In genomic region chr7:151028948-151029501, GRCh38 we compare ENCODE assay signal across 8 cellular contexts. TPM values are rescaled to one million over a fixed set of nuclear protein-coding genes. Genes with fewer than 3 reads are reported as not detected.
A peak's percentile ranks its signal among the peaks of the same experiment; 100 is the strongest.
DNase-seq lines count a peak whose midpoint lies in the region; ATAC-seq, FAIRE-seq and TF ChIP-seq lines count a peak whose summit lies in the region.

No MANE protein-coding gene starts in this region.

- H3K27ac Mint-ChIP-seq in T-helper 1 cell treated with Interleukin-12 subunit alpha and Interleukin-12 subunit beta and Interleukin-4 antibody, amounts not matched to agents 30 μg/mL and 1 μg/mL, for 36 hours, result peak overlapping the region; percentile 94
- H3K27ac Mint-ChIP-seq in activated naive CD8-positive, alpha-beta T cell treated with anti-CD3 and anti-CD28 coated beads, Interleukin-2, amount 50 U/mL, for 24 hours, result peak overlapping the region; percentile 96

- H3K9me3 Mint-ChIP-seq in T-helper 1 cell treated with Interleukin-12 subunit alpha and Interleukin-12 subunit beta and Interleukin-4 antibody, amounts not matched to agents 30 μg/mL and 1 μg/mL, for 36 hours, result no peaks in the 10 kb centered on the region
- no peaks in the 10 kb centered on the region for H3K9me3 Mint-ChIP-seq in activated naive CD8-positive, alpha-beta T cell treated with anti-CD3 and anti-CD28 coated beads, Interleukin-2, amount 50 U/mL, for 24 hours

- H3K9me3 ChIP-seq in kidney (ENCODE audit: control insufficient read depth in 1 of 2, low read length in 2 of 2) (no peaks in the 10 kb centered on the region), subcutaneous abdominal adipose tissue (ENCODE audit: control insufficient read depth in 5 of 5, low read length in 5 of 5) (no peaks in the 10 kb centered on the region)

- no peaks in the 10 kb centered on the region for H3K36me3 ChIP-seq in kidney (ENCODE audit: control insufficient read depth in 1 of 2, insufficient read depth in 2 of 2, low read length in 2 of 2)
- H3K36me3 ChIP-seq in subcutaneous abdominal adipose tissue (ENCODE audit: control insufficient read depth in 5 of 5, insufficient read depth in 5 of 5, low read length in 5 of 5), result peaks cover 0 to 28% (median 7%) of the 10 kb centered on the region in 5 donors

- H3K4me3 ChIP-seq in kidney (ENCODE audit: low read length in 2 of 2) (peak overlapping the region; percentile 94 to 98), subcutaneous abdominal adipose tissue (ENCODE audit: low read depth in 1 of 5, low read length in 5 of 5) (peak overlapping the region; percentile 75 to 93 (median 90))

- intact Hi-C loops in kidney (cut with DNase I), result no loop called here

- peaks cover 20% of the 10 kb centered on the region for H3K4me1 Mint-ChIP-seq in T-helper 1 cell treated with Interleukin-12 subunit alpha and Interleukin-12 subunit beta and Interleukin-4 antibody, amounts not matched to agents 30 μg/mL and 1 μg/mL, for 36 hours (ENCODE audit: low read depth)
- peaks cover 23% of the 10 kb centered on the region for H3K4me1 Mint-ChIP-seq in activated naive CD8-positive, alpha-beta T cell treated with anti-CD3 and anti-CD28 coated beads, Interleukin-2, amount 50 U/mL, for 24 hours

- no peak for ATAC-seq in activated naive CD8-positive, alpha-beta T cell treated with anti-CD3 and anti-CD28 coated beads, Interleukin-2, amount 50 U/mL, for 24 hours
- no peak for ATAC-seq in GM19395 (IDR thresholded peaks at IDR 0.05; ENCODE audit: unreplicated experiment)
- no peak for ATAC-seq in HG03045 (IDR thresholded peaks at IDR 0.05; ENCODE audit: unreplicated experiment)

- no peak for DNase-seq in T-helper 1 cell
- DNase-seq in activated naive CD8-positive, alpha-beta T cell treated with anti-CD3 and anti-CD28 coated beads, Interleukin-2, amount 50 U/mL, for 24 hours, result no peak
- no peak for DNase-seq in kidney
- no peak for DNase-seq in HTR-8/SVneo (ENCODE audit: insufficient read length, low spot score)

- peaks cover 2% of the 10 kb centered on the region for H3K36me3 Mint-ChIP-seq in T-helper 1 cell treated with Interleukin-12 subunit alpha and Interleukin-12 subunit beta and Interleukin-4 antibody, amounts not matched to agents 30 μg/mL and 1 μg/mL, for 36 hours (ENCODE audit: low read depth)
- H3K36me3 Mint-ChIP-seq in activated naive CD8-positive, alpha-beta T cell treated with anti-CD3 and anti-CD28 coated beads, Interleukin-2, amount 50 U/mL, for 24 hours (ENCODE audit: low read depth), result peaks cover 8% of the 10 kb centered on the region

- FAIRE-seq in kidney (lab: Jason Lieb, UNC) (no peak), HTR-8/SVneo (lab: Jason Lieb, UNC) (no peak)

- H3K27me3 Mint-ChIP-seq in T-helper 1 cell treated with Interleukin-12 subunit alpha and Interleukin-12 subunit beta and Interleukin-4 antibody, amounts not matched to agents 30 μg/mL and 1 μg/mL, for 36 hours (ENCODE audit: low read depth), result no peaks in the 10 kb centered on the region
- H3K27me3 Mint-ChIP-seq in activated naive CD8-positive, alpha-beta T cell treated with anti-CD3 and anti-CD28 coated beads, Interleukin-2, amount 50 U/mL, for 24 hours, result no peaks in the 10 kb centered on the region

- H3K4me1 ChIP-seq in kidney (ENCODE audit: control insufficient read depth in 1 of 2, insufficient read depth in 1 of 2, low read depth in 1 of 2, low read length in 2 of 2) (no peaks in the 10 kb centered on the region), subcutaneous abdominal adipose tissue (ENCODE audit: control insufficient read depth in 5 of 5, insufficient read depth in 5 of 5, low read length in 5 of 5) (peaks cover 0 to 19% (median 12%) of the 10 kb centered on the region in 5 donors)

- H3K9ac ChIP-seq in kidney (ENCODE audit: low read length in 2 of 2) (peak overlapping the region; percentile 54 to 72), subcutaneous abdominal adipose tissue (ENCODE audit: low read length in 5 of 5) (peak overlapping the region in 4 of 5 donors; percentile 54 to 78 (median 68))

- H3K27ac ChIP-seq in kidney (ENCODE audit: low read depth in 2 of 2, low read length in 2 of 2) (peak overlapping the region; percentile 81 to 82), subcutaneous abdominal adipose tissue (ENCODE audit: low read depth, low read length) (peak overlapping the region; percentile 72)

- no peaks in the 10 kb centered on the region for H3K27me3 ChIP-seq in subcutaneous abdominal adipose tissue (ENCODE audit: control insufficient read depth in 5 of 5, insufficient read depth in 4 of 5, low read length in 5 of 5)

- peak overlapping the region; percentile 95 for H3K4me3 Mint-ChIP-seq in T-helper 1 cell treated with Interleukin-12 subunit alpha and Interleukin-12 subunit beta and Interleukin-4 antibody, amounts not matched to agents 30 μg/mL and 1 μg/mL, for 36 hours
- H3K4me3 Mint-ChIP-seq in activated naive CD8-positive, alpha-beta T cell treated with anti-CD3 and anti-CD28 coated beads, Interleukin-2, amount 50 U/mL, for 24 hours, result peak overlapping the region; percentile 98

- TF ChIP-seq CTCF in kidney (IDR thresholded peaks at IDR 0.05; ENCODE audit: borderline replicate concordance, extremely low read depth, insufficient read depth), result no peak

RNA-seq across cellular contexts. Expression of gene ABCB8, which starts 0.8 kb away (rescaled TPM):
- 36.0 TPM for total RNA-seq in kidney
- 34.3 TPM for polyA plus RNA-seq in kidney (ENCODE audit: insufficient read depth, low read depth, low replicate concordance)

RNA-seq across cellular contexts. Expression of gene ATG9B, which starts 4.7 kb away (rescaled TPM):
- total RNA-seq in kidney, result 0.19 TPM
- polyA plus RNA-seq in kidney (ENCODE audit: insufficient read depth, low read depth, low replicate concordance), result 0.19 TPM

RNA-seq across cellular contexts. Expression of gene ASIC3, which starts 19.3 kb away (rescaled TPM):
- total RNA-seq in kidney, result 1.9 TPM
- 3.1 TPM for polyA plus RNA-seq in kidney (ENCODE audit: insufficient read depth, low read depth, low replicate concordance)

RNA-seq across cellular contexts. Expression of gene CDK5, which starts 28.7 kb away (rescaled TPM):
- 9.1 TPM for total RNA-seq in kidney
- polyA plus RNA-seq in kidney (ENCODE audit: insufficient read depth, low read depth, low replicate concordance), result 21.5 TPM

RNA-seq across cellular contexts. Expression of gene SLC4A2, which starts 30.4 kb away (rescaled TPM):
- 104 TPM for total RNA-seq in kidney
- 150 TPM for polyA plus RNA-seq in kidney (ENCODE audit: insufficient read depth, low read depth, low replicate concordance)
